Comparison of ENCODE assay signal across 8 cellular contexts in genomic region chr19:460877-461609, GRCh38. TPM values are rescaled to one million over a fixed set of nuclear protein-coding genes. Genes with fewer than 3 reads are reported as not detected.
DNase-seq lines count a peak whose midpoint lies in the region; ATAC-seq, FAIRE-seq and TF ChIP-seq lines count a peak whose summit lies in the region.

A gene with protein sequence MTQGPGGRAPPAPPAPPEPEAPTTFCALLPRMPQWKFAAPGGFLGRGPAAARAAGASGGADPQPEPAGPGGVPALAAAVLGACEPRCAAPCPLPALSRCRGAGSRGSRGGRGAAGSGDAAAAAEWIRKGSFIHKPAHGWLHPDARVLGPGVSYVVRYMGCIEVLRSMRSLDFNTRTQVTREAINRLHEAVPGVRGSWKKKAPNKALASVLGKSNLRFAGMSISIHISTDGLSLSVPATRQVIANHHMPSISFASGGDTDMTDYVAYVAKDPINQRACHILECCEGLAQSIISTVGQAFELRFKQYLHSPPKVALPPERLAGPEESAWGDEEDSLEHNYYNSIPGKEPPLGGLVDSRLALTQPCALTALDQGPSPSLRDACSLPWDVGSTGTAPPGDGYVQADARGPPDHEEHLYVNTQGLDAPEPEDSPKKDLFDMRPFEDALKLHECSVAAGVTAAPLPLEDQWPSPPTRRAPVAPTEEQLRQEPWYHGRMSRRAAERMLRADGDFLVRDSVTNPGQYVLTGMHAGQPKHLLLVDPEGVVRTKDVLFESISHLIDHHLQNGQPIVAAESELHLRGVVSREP (minus strand): TSS chr19:461033. CDS start chr19:460996, 37 bp downstream.

- H3K27me3 Mint-ChIP-seq in activated naive CD4-positive, alpha-beta T cell treated with anti-CD3 and anti-CD28 coated beads, Interleukin-2, amount 10 ng/mL, durations not matched to agents 7 days and 5 days = peaks cover 42% of the 10 kb centered on the region

- H3K4me3 ChIP-seq in coronary artery (peak within 1 kb of the TSS; percentile 81), mesodermal cell (ENCODE audit: extremely low read depth, insufficient read depth, low read length, poor library complexity, severe bottlenecking) (peak within 1 kb of the TSS; percentile 66)

- H3K27ac Mint-ChIP-seq in activated naive CD4-positive, alpha-beta T cell treated with anti-CD3 and anti-CD28 coated beads, Interleukin-2, amount 10 ng/mL, durations not matched to agents 7 days and 5 days = no peak within 1 kb of the TSS

- no peak for FAIRE-seq in urothelium cell line (lab: Jason Lieb, UNC)

- H3K9me3 Mint-ChIP-seq in activated naive CD4-positive, alpha-beta T cell treated with anti-CD3 and anti-CD28 coated beads, Interleukin-2, amount 10 ng/mL, durations not matched to agents 7 days and 5 days = peaks cover 3% of the 10 kb centered on the region

- no peak for DNase-seq in activated naive CD4-positive, alpha-beta T cell treated with anti-CD3 and anti-CD28 coated beads, Interleukin-2, amount 10 ng/mL, durations not matched to agents 7 days and 5 days
- DNase-seq in activated naive CD4-positive, alpha-beta T cell treated with anti-CD3 and anti-CD28 coated beads, Interleukin-2, amount 50 U/mL, for 16 hours = no peak
- DNase-seq in coronary artery (ENCODE audit: low spot score) = no peak
- peak; percentile 66 for DNase-seq in urothelium cell line (ENCODE audit: low spot score)
- DNase-seq in NCI-H2081 treated with DMSO at 0.1 percent for 48 hours (lab: John Stamatoyannopoulos, UW) = no peak
- no peak for DNase-seq in stimulated activated CD4-positive, alpha-beta T cell treated with anti-CD3 and anti-CD28 coated beads, Interleukin-15, amount 100 ng/mL, for 24 hours

- peaks cover 3% of the 10 kb centered on the region for H3K36me3 Mint-ChIP-seq in activated naive CD4-positive, alpha-beta T cell treated with anti-CD3 and anti-CD28 coated beads, Interleukin-2, amount 10 ng/mL, durations not matched to agents 7 days and 5 days

- H3K4me3 Mint-ChIP-seq in activated naive CD4-positive, alpha-beta T cell treated with anti-CD3 and anti-CD28 coated beads, Interleukin-2, amount 10 ng/mL, durations not matched to agents 7 days and 5 days = peak within 1 kb of the TSS; percentile 44

- TF ChIP-seq CTCF in coronary artery (IDR thresholded peaks at IDR 0.05) = no peak

- CTCF ChIA-PET in activated naive CD4-positive, alpha-beta T cell treated with anti-CD3 and anti-CD28 coated beads, Interleukin-2, amount 10 ng/mL, durations not matched to agents 7 days and 5 days (lab: Charles Lee) = no interaction called here

- no peak for ATAC-seq in HG03378 (IDR thresholded peaks at IDR 0.05; ENCODE audit: unreplicated experiment)

- WGBS in mesodermal cell (ENCODE audit: insufficient coverage in 2 of 2), 2 experiments = 0 to 2% methylated on average over 34 to 41 of the region's 77 CpGs

- H3K4me1 ChIP-seq in mesodermal cell (ENCODE audit: control insufficient read depth, insufficient read depth, low read length, poor library complexity, severe bottlenecking) = no peaks in the 10 kb centered on the region

- H3K4me1 Mint-ChIP-seq in activated naive CD4-positive, alpha-beta T cell treated with anti-CD3 and anti-CD28 coated beads, Interleukin-2, amount 10 ng/mL, durations not matched to agents 7 days and 5 days = peaks cover 10% of the 10 kb centered on the region

- H3K36me3 ChIP-seq in mesodermal cell (ENCODE audit: control insufficient read depth, insufficient read depth, low read length) = no peaks in the 10 kb centered on the region

- no peaks in the 10 kb centered on the region for H3K9me3 ChIP-seq in mesodermal cell (ENCODE audit: control insufficient read depth, low read length)

- peak within 1 kb of the TSS; percentile 32 to 75 for H3K27ac ChIP-seq in coronary artery
- H3K27ac ChIP-seq in mesodermal cell (ENCODE audit: low read depth, low read length, severe bottlenecking) = peak within 1 kb of the TSS; percentile 66

RNA-seq across cellular contexts. Expression of the gene that starts here (rescaled TPM):
- 48.6 TPM for polyA plus RNA-seq in mesodermal cell (2013, experiment 1 of 2)
- polyA plus RNA-seq in mesodermal cell (2013, experiment 2 of 2) = 39.2 TPM
